In the genomic region with DNA sequence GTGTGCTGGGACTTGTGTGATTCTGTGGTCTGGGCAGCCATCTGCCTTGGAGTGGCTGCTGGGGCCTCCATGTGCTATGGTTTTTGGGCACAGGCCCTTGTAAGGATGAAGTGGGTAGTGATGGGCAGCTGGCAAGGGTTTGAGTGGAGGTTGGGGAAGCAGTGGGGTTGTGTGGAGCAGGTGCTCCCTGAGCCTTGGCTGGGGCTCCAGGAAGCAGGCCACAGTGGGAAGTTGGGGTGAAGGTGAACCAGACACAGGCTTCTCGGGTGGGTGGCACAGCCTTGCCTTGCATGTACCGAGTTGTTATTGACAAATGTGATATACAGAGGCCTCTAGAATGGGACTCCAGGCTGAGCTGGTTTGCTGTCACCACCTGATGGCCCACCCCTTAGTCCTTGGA, we compare ENCODE assay signal across 15 cellular contexts.
"Had no signal": no experiment of that assay in that cellular context is flagged by ENCODE, and none has a peak within 500 bp of the region (broad histone marks: within the 10 kb centered on the region; RNA-seq: fewer than 3 reads in every experiment).

No MANE protein-coding gene starts in this region.

- H3K36me3 ChIP-seq: colonic mucosa, gastrocnemius medialis, heart right ventricle, left lung, lower lobe of right lung, neutrophil had no signal

- H3K9me3 ChIP-seq: colonic mucosa, gastrocnemius medialis, heart right ventricle, left lung, lower lobe of right lung, neutrophil had no signal

- H3K27me3 ChIP-seq: colonic mucosa, gastrocnemius medialis, heart right ventricle, left lung, neutrophil had no signal

- H3K27ac ChIP-seq: colonic mucosa, gastrocnemius medialis, heart right ventricle, left lung, lower lobe of right lung, neutrophil had no signal

- ATAC-seq: gastrocnemius medialis; heart right ventricle; left lung; lower lobe of right lung; naive thymus-derived CD4-positive, alpha-beta T cell had no signal

- H3K4me1 ChIP-seq: colonic mucosa, gastrocnemius medialis, heart right ventricle, left lung, lower lobe of right lung had no signal

- DNase-seq: colonic mucosa; dermis blood vessel endothelial cell; gastrocnemius medialis; heart right ventricle; hypothalamus; left lung; lower lobe of right lung; mesenchymal stem cell; naive thymus-derived CD4-positive, alpha-beta T cell; right cardiac atrium; small intestine; stimulated activated CD4-positive, alpha-beta T cell treated with anti-CD3 and anti-CD28 coated beads, Interleukin-12 subunit alpha, Interleukin-12 subunit beta, amount 100 ng/mL, for 4 hours; stimulated activated naive CD4-positive, alpha-beta T cell; trophoblast cell had no signal

- H3K4me3 ChIP-seq: colonic mucosa, gastrocnemius medialis, heart right ventricle, left lung, lower lobe of right lung had no signal
